ENCODE assay signal across 1 cellular context in genomic region chr11:65691847-65692246, GRCh38.
A peak's percentile ranks its signal among the peaks of the same experiment; 100 is the strongest.
TF ChIP-seq lines count a peak whose summit lies in the region.

No MANE protein-coding gene starts in this region.

TF ChIP-seq in K562, 482 proteins besides CTCF, POLR2A, EP300 and RAD21:
- TF ChIP-seq KDM1A (IDR thresholded peaks at IDR 0.05) (peak; percentile 43 to 56; a peak in 3 of 4 replicates), SMARCA5 (IDR thresholded peaks at IDR 0.05) (peak; percentile 64; the same call in 1 of the 2 replicates), ZNF316 (IDR thresholded peaks at IDR 0.05) (0 out of 2 replicates have a peak, but pooled peaks have one; percentile 24), EGR1 (conservative IDR thresholded peaks at IDR 0.05) (peak; percentile 41; the same call in 1 of the 2 replicates), EP400 (IDR thresholded peaks at IDR 0.05) (0 out of 2 replicates have a peak, but pooled peaks have one; percentile 36), ZKSCAN8 (CRISPR knock-in tag; IDR thresholded peaks at IDR 0.05) (0 out of 2 replicates have a peak, but pooled peaks have one; percentile 41), BCOR (IDR thresholded peaks at IDR 0.05) (peak; percentile 81; the same call in 1 of the 2 replicates), ADNP (tag; IDR thresholded peaks at IDR 0.05) (peak; percentile 41; the same call in 1 of the 2 replicates), ZNF584 (CRISPR knock-in tag; IDR thresholded peaks at IDR 0.05; ENCODE audit: low read depth) (peak; percentile 17; the same call in 1 of the 2 replicates)
